17 cellular contexts compared by ENCODE assay signal in genomic region chr10:95509281-95509680, GRCh38. TPM values are rescaled to one million over a fixed set of nuclear protein-coding genes. Genes with fewer than 3 reads are reported as not detected.
DNase-seq lines count a peak whose midpoint lies in the region; ATAC-seq and TF ChIP-seq lines count a peak whose summit lies in the region.
"Had no signal": no experiment of that assay in that cellular context is flagged by ENCODE, and none has a peak within 500 bp of the region (broad histone marks: within the 10 kb centered on the region; RNA-seq: fewer than 3 reads in every experiment).

No MANE protein-coding gene starts in this region.

- H3K9me3 ChIP-seq in lung (ENCODE audit: control insufficient read depth in 2 of 2, insufficient read depth in 1 of 2, low read length in 1 of 2) (no peaks in the 10 kb centered on the region), smooth muscle cell (replicated peaks; ENCODE audit: low read depth) (no peaks in the 10 kb centered on the region)
- H3K9me3 ChIP-seq: HAP-1 had no signal

- no peaks in the 10 kb centered on the region for H4K20me1 ChIP-seq in smooth muscle cell (ENCODE audit: low read depth)

- H3K4me3 ChIP-seq in lung = no peak overlapping the region
- H3K4me3 ChIP-seq in smooth muscle cell = no peak overlapping the region
- H3K4me3 ChIP-seq: HAP-1, K562, SK-N-MC had no signal

- H3K9ac ChIP-seq in smooth muscle cell (ENCODE audit: low read depth) = no peak overlapping the region

- ATAC-seq in lung (ENCODE audit: insufficient read depth, low FRiP score) (no peak), HG03039 (IDR thresholded peaks at IDR 0.05; ENCODE audit: unreplicated experiment) (no peak)
- ATAC-seq: activated T-cell treated with anti-CD3 and anti-CD28 coated beads, Interleukin-2, amount 50 U/mL, for 4 hours; K562 had no signal

- H3K4me2 ChIP-seq in smooth muscle cell = peak overlapping the region; percentile 75

- H3K27ac ChIP-seq in caudate nucleus (ENCODE audit: low read depth, low read length) = peak overlapping the region; percentile 47
- H3K27ac ChIP-seq in lung (ENCODE audit: low read depth in 1 of 2, low read length in 1 of 2) = peak overlapping the region; percentile 37 to 66
- peak overlapping the region; percentile 85 for H3K27ac ChIP-seq in smooth muscle cell (ENCODE audit: low read depth)
- H3K27ac ChIP-seq: SK-N-MC had no signal

- H3F3A ChIP-seq in smooth muscle cell (ENCODE audit: low read depth) = peaks cover 7% of the 10 kb centered on the region

- peaks cover 13 to 40% of the 10 kb centered on the region in 2 donors for H3K4me1 ChIP-seq in lung (ENCODE audit: control insufficient read depth in 2 of 2, insufficient read depth in 2 of 2, low read length in 2 of 2)
- H3K4me1 ChIP-seq in smooth muscle cell (ENCODE audit: low read depth) = peaks cover 30% of the 10 kb centered on the region
- H3K4me1 ChIP-seq: HAP-1 had no signal

- DNase-seq in GM03348 (ENCODE audit: low spot score) (peak; percentile 63), caudate nucleus (lab: John Stamatoyannopoulos, UW) (no peak), lung (ENCODE audit: low spot score) (no peak), smooth muscle cell (lab: John Stamatoyannopoulos, UW; ENCODE audit: unreplicated experiment) (no peak), G401 (ENCODE audit: low spot score) (no peak), KG1 (lab: John Stamatoyannopoulos, UW) (no peak)
- no peak for DNase-seq in stimulated activated CD4-positive, alpha-beta T cell treated with anti-CD3 and anti-CD28 coated beads, Interleukin-15, amount 100 ng/mL, for 24 hours
- DNase-seq: activated T-cell treated with anti-CD3 and anti-CD28 coated beads, Interleukin-2, amount 50 U/mL, for 4 hours; DMS153; midbrain; NCI-H1105 treated with DMSO at 0.1 percent for 48 hours; NCI-H446; stimulated activated CD4-positive, alpha-beta T cell treated with anti-CD3 and anti-CD28 coated beads, Interleukin-2, amount 100 ng/mL, for 48 hours had no signal

- H3K36me3 ChIP-seq in lung (ENCODE audit: control insufficient read depth in 2 of 2, insufficient read depth in 2 of 2, low read length in 2 of 2) (no peaks in the 10 kb centered on the region), smooth muscle cell (ENCODE audit: low read depth) (no peaks in the 10 kb centered on the region)
- H3K36me3 ChIP-seq: HAP-1 had no signal

- TF ChIP-seq CTCF in lung (IDR thresholded peaks at IDR 0.05; ENCODE audit: control extremely low read depth, extremely low read depth) = no peak
- no peak for TF ChIP-seq CTCF in smooth muscle cell (IDR thresholded peaks at IDR 0.05; ENCODE audit: borderline replicate concordance, insufficient read depth, poor library complexity, severe bottlenecking)

- no peak overlapping the region for H2AFZ ChIP-seq in smooth muscle cell (ENCODE audit: low read depth)

- WGBS in lung, 2 donors = 70 to 77% methylated on average over 1 of the region's 1 CpG
- WGBS in smooth muscle cell (ENCODE audit: low lambda C conversion rate) = 38% methylated on average over 1 of the region's 1 CpG

- peaks cover 42% of the 10 kb centered on the region for H3K79me2 ChIP-seq in smooth muscle cell (ENCODE audit: low read depth)

- in situ Hi-C loops in G401 (cut with HindIII; ENCODE audit: low sequenced_read_pairs) = no loop called here

- H3K27me3 ChIP-seq in lung (ENCODE audit: control insufficient read depth, insufficient read depth) (no peaks in the 10 kb centered on the region), smooth muscle cell (ENCODE audit: low read depth) (no peaks in the 10 kb centered on the region)

RNA-seq across cellular contexts. Expression of gene SORBS1, which starts 51.9 kb away (rescaled TPM):
- 10 to 100 TPM; 68.5 to 68.9 TPM for total RNA-seq in lung
- polyA plus RNA-seq in lung = 10 to 100 TPM; 13.1 to 19.4 TPM
- total RNA-seq in smooth muscle cell = 21.0 and 29.0 TPM in 2 replicates
- 11.3 and 14.6 TPM in 2 replicates for polyA plus RNA-seq in smooth muscle cell
- 0.18 TPM in 1 of 2 replicates, not detected in the other for total RNA-seq in G401 (2014; rRNA removed; shearing (Covaris generic))

Comparison
In these comparisons a context has a peak if more than half of its experiments do, and no peak if none do; other contexts are left out.
1. RNA of gene SORBS1, which starts 51.9 kb away (total RNA-seq): 68.5 to 68.9 TPM in lung and 21.0 to 29.0 TPM in smooth muscle cell; 0.18 TPM in G401; every median in the first group is over 10 times any median in the second.
2. Peak in every context shown above with its lines, with median percentiles within 50 percentile points of each other: H3K27ac ChIP-seq.